Comparison of ENCODE assay signal across 8 cellular contexts in the genomic region with DNA sequence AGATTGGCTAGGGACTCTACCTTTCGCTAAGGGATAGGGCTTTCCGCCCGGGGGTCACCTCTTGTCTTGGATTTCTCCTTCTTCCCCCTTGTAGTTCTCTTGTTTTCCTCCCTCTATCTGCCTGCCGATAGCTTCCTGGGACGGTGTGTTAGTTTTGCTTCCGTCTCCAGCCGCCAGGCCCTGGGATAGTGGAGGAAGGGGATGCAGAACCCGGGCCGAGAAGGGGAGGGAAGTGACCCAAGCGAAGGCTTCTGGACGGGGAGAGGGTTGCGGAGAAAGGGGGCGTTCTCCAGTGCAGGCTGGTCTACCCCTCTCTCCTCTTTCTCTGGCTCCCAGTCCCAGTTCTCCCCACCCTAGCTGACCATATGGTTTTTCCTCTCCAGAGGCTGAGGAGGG. TPM values are rescaled to one million over a fixed set of nuclear protein-coding genes. Genes with fewer than 3 reads are reported as not detected.
DNase-seq lines count a peak whose midpoint lies in the region; ATAC-seq and TF ChIP-seq lines count a peak whose summit lies in the region.

No MANE protein-coding gene starts in this region.

- TF ChIP-seq CTCF in fibroblast of villous mesenchyme (IDR thresholded peaks at IDR 0.05; ENCODE audit: insufficient read depth, low read depth, low read length) = no peak
- TF ChIP-seq CTCF in ovary (IDR thresholded peaks at IDR 0.05) = no peak

- H3K4me3 ChIP-seq in fibroblast of villous mesenchyme (ENCODE audit: low read depth, low read length) (peak overlapping the region; percentile 69), ovary (peak overlapping the region; percentile 62)

- ATAC-seq in T-helper 17 cell = no peak

- peak; percentile 65 for DNase-seq in activated CD4-positive, alpha-beta T cell treated with anti-CD3 and anti-CD28 coated beads, Interleukin-2, amount 10 ng/mL, durations not matched to agents 24 days and 14 days
- DNase-seq in activated CD4-positive, alpha-beta T cell treated with anti-CD3 and anti-CD28 coated beads for 48 hours = no peak
- no peak for DNase-seq in T-helper 17 cell
- DNase-seq in fibroblast of villous mesenchyme (ENCODE audit: low read depth) = peak; percentile 26
- peak in 4 of 5 donors; percentile 18 to 48 (median 36) for DNase-seq in ovary
- DNase-seq in NCI-H1105 treated with DMSO at 0.1 percent for 48 hours (lab: John Stamatoyannopoulos, UW) = no peak
- DNase-seq in AG08396 (ENCODE audit: low spot score) = no peak
- DNase-seq in hepatic stellate cell (ENCODE audit: low spot score) = no peak

- H3K4me1 Mint-ChIP-seq in activated CD4-positive, alpha-beta T cell treated with anti-CD3 and anti-CD28 coated beads, Interleukin-2, amount 10 ng/mL, durations not matched to agents 24 days and 14 days = peaks cover 19% of the 10 kb centered on the region
- peaks cover 22% of the 10 kb centered on the region for H3K4me1 Mint-ChIP-seq in T-helper 17 cell

- no peaks in the 10 kb centered on the region for H3K9me3 Mint-ChIP-seq in activated CD4-positive, alpha-beta T cell treated with anti-CD3 and anti-CD28 coated beads, Interleukin-2, amount 10 ng/mL, durations not matched to agents 24 days and 14 days

- H3K27ac ChIP-seq in ovary = peak overlapping the region; percentile 7 to 60

- no peak for TF ChIP-seq EP300 in ovary (IDR thresholded peaks at IDR 0.05)

- TF ChIP-seq POLR2A in ovary (IDR thresholded peaks at IDR 0.05) = peak; percentile 12

- H3K27ac Mint-ChIP-seq in activated CD4-positive, alpha-beta T cell treated with anti-CD3 and anti-CD28 coated beads, Interleukin-2, amount 10 ng/mL, durations not matched to agents 24 days and 14 days = no peak overlapping the region
- H3K27ac Mint-ChIP-seq in T-helper 17 cell = peak overlapping the region; percentile 90

- H3K36me3 ChIP-seq in ovary = no peaks in the 10 kb centered on the region

- peak overlapping the region; percentile 95 for H3K4me3 Mint-ChIP-seq in activated CD4-positive, alpha-beta T cell treated with anti-CD3 and anti-CD28 coated beads, Interleukin-2, amount 10 ng/mL, durations not matched to agents 24 days and 14 days
- peak overlapping the region; percentile 95 for H3K4me3 Mint-ChIP-seq in T-helper 17 cell

- H3K36me3 Mint-ChIP-seq in activated CD4-positive, alpha-beta T cell treated with anti-CD3 and anti-CD28 coated beads, Interleukin-2, amount 10 ng/mL, durations not matched to agents 24 days and 14 days (ENCODE audit: low read depth) = no peaks in the 10 kb centered on the region
- H3K36me3 Mint-ChIP-seq in T-helper 17 cell (ENCODE audit: low read depth) = no peaks in the 10 kb centered on the region

- WGBS in ovary, 3 donors = 3 to 13% (median 7%) methylated on average over 13 of the region's 13 CpGs

- intact Hi-C loops in activated CD4-positive, alpha-beta T cell treated with anti-CD3 and anti-CD28 coated beads, Interleukin-2, amount 10 ng/mL, durations not matched to agents 24 days and 14 days (cut with micrococcal nuclease) = loop anchor here (1.0 to 5.0 kb wide), 3 partner anchors 30 to 296 kb away; partner anchors contain the start of gene CGN
- intact Hi-C loops in ovary (cut with DNase I) = no loop called here

- no peaks in the 10 kb centered on the region for H3K27me3 ChIP-seq in ovary

- H3K27me3 Mint-ChIP-seq in activated CD4-positive, alpha-beta T cell treated with anti-CD3 and anti-CD28 coated beads, Interleukin-2, amount 10 ng/mL, durations not matched to agents 24 days and 14 days = peaks cover 8% of the 10 kb centered on the region
- peaks cover 8% of the 10 kb centered on the region for H3K27me3 Mint-ChIP-seq in T-helper 17 cell

- H3K4me1 ChIP-seq in ovary (ENCODE audit: insufficient read depth) = peaks cover 4% of the 10 kb centered on the region

- H3K9me3 ChIP-seq in T-helper 17 cell (ENCODE audit: control insufficient read depth, low read length, poor library complexity, severe bottlenecking) (no peaks in the 10 kb centered on the region), ovary (no peaks in the 10 kb centered on the region)

RNA-seq across cellular contexts. Expression of gene TUFT1, which starts 0.9 kb away (rescaled TPM):
- 1.7 and 2.1 TPM in 2 replicates for total RNA-seq in activated CD4-positive, alpha-beta T cell treated with anti-CD3 and anti-CD28 coated beads, Interleukin-2, amount 10 ng/mL, durations not matched to agents 24 days and 14 days
- total RNA-seq in T-helper 17 cell (10 to 100 TPM; 11.4 to 18.2 TPM), fibroblast of villous mesenchyme (16.8 and 32.8 TPM in 2 replicates), ovary (10 to 100 TPM in 1 of 7 donors, 1 to 10 TPM in 6; 5.0 to 10.1 (median 7.3) TPM)
- 10 to 100 TPM in 1 of 2 donors, 1 to 10 TPM in 1; 6.6 to 10.2 TPM for polyA plus RNA-seq in ovary

RNA-seq across cellular contexts. Expression of gene CGN, which starts 29.8 kb away (rescaled TPM):
- 0.07 and 0.28 TPM in 2 replicates for total RNA-seq in activated CD4-positive, alpha-beta T cell treated with anti-CD3 and anti-CD28 coated beads, Interleukin-2, amount 10 ng/mL, durations not matched to agents 24 days and 14 days
- total RNA-seq in T-helper 17 cell = under 1 TPM; 0.60 to 0.75 TPM
- under 0.01 TPM in 1 of 2 replicates, not detected in the other for total RNA-seq in fibroblast of villous mesenchyme
- total RNA-seq in ovary = 10 to 100 TPM in 1 of 7 donors, 1 to 10 TPM in 6; 3.2 to 26.8 (median 5.3) TPM
- polyA plus RNA-seq in ovary = 1 to 10 TPM; 1.0 to 4.3 TPM

Comparison
In these comparisons a context has a peak if more than half of its experiments do, and no peak if none do; other contexts are left out.
1. DNase-seq: peak in activated CD4-positive, alpha-beta T cell treated with anti-CD3 and anti-CD28 coated beads, Interleukin-2, amount 10 ng/mL, durations not matched to agents 24 days and 14 days (single experiment), fibroblast of villous mesenchyme (single experiment) and ovary (4 of 5); none in activated CD4-positive, alpha-beta T cell treated with anti-CD3 and anti-CD28 coated beads for 48 hours (single experiment), T-helper 17 cell (0 of 3), NCI-H1105 treated with DMSO at 0.1 percent for 48 hours (single experiment), AG08396 (single experiment) and hepatic stellate cell (single experiment).